In genomic region chr1:59057801-59058200, GRCh38 we compare ENCODE assay signal across 13 cellular contexts.
DNase-seq lines count a peak whose midpoint lies in the region; ATAC-seq and TF ChIP-seq lines count a peak whose summit lies in the region.
"Had no signal": no experiment of that assay in that cellular context is flagged by ENCODE, and none has a peak within 500 bp of the region (broad histone marks: within the 10 kb centered on the region; RNA-seq: fewer than 3 reads in every experiment).

No MANE protein-coding gene starts in this region.

- no peak overlapping the region for H2BK20ac ChIP-seq in IMR-90 (ENCODE audit: low read depth, low read length)

- H3K23ac ChIP-seq in IMR-90 (ENCODE audit: low read depth, low read length) = no peak overlapping the region

- H3K36me3 ChIP-seq in IMR-90 (ENCODE audit: control insufficient read depth, insufficient read depth, low read length) (no peaks in the 10 kb centered on the region), stomach smooth muscle (ENCODE audit: control insufficient read depth in 2 of 2, insufficient read depth in 2 of 2, low read length in 2 of 2) (no peaks in the 10 kb centered on the region)

- peaks cover 3% of the 10 kb centered on the region for H3K4me1 ChIP-seq in IMR-90 (ENCODE audit: control insufficient read depth, insufficient read depth, low read length)
- H3K4me1 ChIP-seq in stomach smooth muscle (ENCODE audit: control insufficient read depth, insufficient read depth, low read length) = peaks cover 24% of the 10 kb centered on the region

- H2BK15ac ChIP-seq in IMR-90 (ENCODE audit: low read depth, low read length) = no peak overlapping the region

- H2AK9ac ChIP-seq in IMR-90 (replicated peaks; ENCODE audit: low read depth, low read length, poor library complexity) = no peak overlapping the region

- H4K91ac ChIP-seq in IMR-90 (ENCODE audit: insufficient read depth, low read depth, low read length) = no peak overlapping the region

- no peak for TF ChIP-seq CTCF in IMR-90 (conservative IDR thresholded peaks at IDR 0.05; ENCODE audit: low read depth, low read length)
- no peak for TF ChIP-seq CTCF in coronary artery (IDR thresholded peaks at IDR 0.05)
- TF ChIP-seq CTCF in mesothelial cell of epicardium (IDR thresholded peaks at IDR 0.05; ENCODE audit: unreplicated experiment) = no peak

- H3K27ac ChIP-seq in IMR-90 (ENCODE audit: insufficient read depth, low read length) (no peak overlapping the region), coronary artery (peak overlapping the region in 1 of 2 donors; percentile 85), stomach smooth muscle (ENCODE audit: low read length) (peak overlapping the region; percentile 82)

- in situ Hi-C loops in IMR-90 (cut with MboI; ENCODE audit: low sequenced_read_pairs) = no loop called here

- H3K9me3 Mint-ChIP-seq in mesothelial cell of epicardium = no peaks in the 10 kb centered on the region
- peaks cover 7% of the 10 kb centered on the region for H3K9me3 Mint-ChIP-seq in natural killer cell treated with Interleukin-12 subunit alpha and Interleukin-12 subunit beta and Interleukin-15 and Interleukin-18, amount 100 ng/mL, for 72 hours
- no peaks in the 10 kb centered on the region for H3K9me3 Mint-ChIP-seq in activated CD8-positive, alpha-beta T cell treated with anti-CD3 and anti-CD28 coated beads, Interleukin-2, amount 10 ng/mL, durations not matched to agents 7 days and 5 days (ENCODE audit: insufficient read depth)
- H3K9me3 Mint-ChIP-seq: CD8-positive, alpha-beta T cell had no signal

- H3K27ac Mint-ChIP-seq in mesothelial cell of epicardium = peak overlapping the region; percentile 96
- H3K27ac Mint-ChIP-seq in natural killer cell treated with Interleukin-12 subunit alpha and Interleukin-12 subunit beta and Interleukin-15 and Interleukin-18, amount 100 ng/mL, for 72 hours = peak overlapping the region in 1 of 2 donors; percentile 18
- no peak overlapping the region for H3K27ac Mint-ChIP-seq in activated CD8-positive, alpha-beta T cell treated with anti-CD3 and anti-CD28 coated beads, Interleukin-2, amount 10 ng/mL, durations not matched to agents 7 days and 5 days
- H3K27ac Mint-ChIP-seq: activated naive CD4-positive, alpha-beta T cell treated with anti-CD3 and anti-CD28 coated beads, Interleukin-2, amount 50 U/mL, for 72 hours; CD8-positive, alpha-beta T cell had no signal

- no peaks in the 10 kb centered on the region for H3K27me3 Mint-ChIP-seq in mesothelial cell of epicardium (ENCODE audit: low read depth)
- H3K27me3 Mint-ChIP-seq in natural killer cell treated with Interleukin-12 subunit alpha and Interleukin-12 subunit beta and Interleukin-15 and Interleukin-18, amount 100 ng/mL, for 72 hours = peaks cover 0 to 7% of the 10 kb centered on the region in 2 donors
- H3K27me3 Mint-ChIP-seq in activated CD8-positive, alpha-beta T cell treated with anti-CD3 and anti-CD28 coated beads, Interleukin-2, amount 10 ng/mL, durations not matched to agents 7 days and 5 days (ENCODE audit: low read depth) = no peaks in the 10 kb centered on the region

- dilution Hi-C loops in IMR-90 (cut with HindIII; ENCODE audit: low sequenced_read_pairs, unreplicated experiment) = no loop called here

- H2BK120ac ChIP-seq in IMR-90 (ENCODE audit: low read depth, low read length) = no peak overlapping the region

- BruUV-seq in IMR-90 (replicated peaks; lab: Mats Ljungman, UMichigan) = no TSS peak

- intact Hi-C loops in IMR-90 (cut with micrococcal nuclease) = loop anchor here (1.0 to 5.0 kb wide), 2 partner anchors 156 to 272 kb away; no protein-coding TSS in a partner anchor

- no peaks in the 10 kb centered on the region for H4K20me1 ChIP-seq in IMR-90 (ENCODE audit: insufficient read depth, low read length)

- no CpG with 5 or more reads among the region's 3 CpGs for WGBS in IMR-90 (ENCODE audit: extremely low coverage in 2 of 2, insufficient read length in 1 of 2), 2 experiments

- no peak overlapping the region; the same call in 1 of the 2 replicates for H3K18ac ChIP-seq in IMR-90 (ENCODE audit: low read depth, low read length)

- H3K9ac ChIP-seq in IMR-90 (ENCODE audit: low read depth, low read length) = no peak overlapping the region
- H3K9ac ChIP-seq in stomach smooth muscle (ENCODE audit: low read length in 2 of 2) = no peak overlapping the region

- no peak overlapping the region for H3K4me2 ChIP-seq in IMR-90 (ENCODE audit: low read depth, low read length)

- CTCF ChIA-PET in IMR-90 (lab: Yijun Ruan, JAX) = no interaction called here
- CTCF ChIA-PET in activated CD8-positive, alpha-beta T cell treated with anti-CD3 and anti-CD28 coated beads, Interleukin-2, amount 10 ng/mL, durations not matched to agents 7 days and 5 days (lab: Charles Lee) = interaction anchor here (0.9 kb wide), 1 partner anchor 16 kb away, joined by 3 read pairs; no protein-coding TSS in a partner anchor

- H3K27me3 ChIP-seq in IMR-90 (ENCODE audit: control insufficient read depth, insufficient read depth, low read length) (no peaks in the 10 kb centered on the region), stomach smooth muscle (ENCODE audit: control insufficient read depth in 1 of 2, insufficient read depth in 2 of 2, low read length in 2 of 2) (no peaks in the 10 kb centered on the region)

- TF ChIP-seq RAD21 in IMR-90 (IDR thresholded peaks at IDR 0.05; ENCODE audit: low read length) = no peak

- no peaks in the 10 kb centered on the region for H3K79me1 ChIP-seq in IMR-90 (ENCODE audit: low read depth in 1 of 2, low read length in 2 of 2)

- no peaks in the 10 kb centered on the region for H3K36me3 Mint-ChIP-seq in mesothelial cell of epicardium
- H3K36me3 Mint-ChIP-seq in natural killer cell treated with Interleukin-12 subunit alpha and Interleukin-12 subunit beta and Interleukin-15 and Interleukin-18, amount 100 ng/mL, for 72 hours = no peaks in the 10 kb centered on the region
- H3K36me3 Mint-ChIP-seq in activated CD8-positive, alpha-beta T cell treated with anti-CD3 and anti-CD28 coated beads, Interleukin-2, amount 10 ng/mL, durations not matched to agents 7 days and 5 days (ENCODE audit: low read depth) = peaks cover 4% of the 10 kb centered on the region
- H3K36me3 Mint-ChIP-seq: CD8-positive, alpha-beta T cell had no signal

- no peak overlapping the region for H3K4ac ChIP-seq in IMR-90 (ENCODE audit: low read depth, low read length)

- no peak for ATAC-seq in IMR-90 (ENCODE audit: low read depth)
- no peak for ATAC-seq in natural killer cell treated with Interleukin-12 subunit alpha and Interleukin-12 subunit beta and Interleukin-15 and Interleukin-18, amount 100 ng/mL, for 72 hours
- ATAC-seq in activated CD8-positive, alpha-beta T cell treated with anti-CD3 and anti-CD28 coated beads, Interleukin-2, amount 10 ng/mL, durations not matched to agents 7 days and 5 days = no peak
- ATAC-seq: activated naive CD4-positive, alpha-beta T cell treated with anti-CD3 and anti-CD28 coated beads, Interleukin-2, amount 50 U/mL, for 72 hours; CD8-positive, alpha-beta T cell had no signal

- H4K5ac ChIP-seq in IMR-90 (ENCODE audit: low read depth, low read length) = no peak overlapping the region

- H2AK5ac ChIP-seq in IMR-90 (ENCODE audit: low read depth, low read length) = no peak overlapping the region

- POLR2A ChIA-PET in IMR-90 (lab: Charles Lee; ENCODE audit: unreplicated experiment) = no interaction called here
- POLR2A ChIA-PET in activated CD8-positive, alpha-beta T cell treated with anti-CD3 and anti-CD28 coated beads, Interleukin-2, amount 10 ng/mL, durations not matched to agents 7 days and 5 days (lab: Charles Lee) = no interaction called here

- no peak overlapping the region for H2BK5ac ChIP-seq in IMR-90 (ENCODE audit: low read depth, low read length, poor library complexity, severe bottlenecking)

- H3K56ac ChIP-seq in IMR-90 (ENCODE audit: extremely low read depth, insufficient read depth, low read length) = no peak overlapping the region

- TF ChIP-seq POLR2A in IMR-90 (IDR thresholded peaks at IDR 0.05; ENCODE audit: low read depth, low read length) = no peak

- H3K4me3 Mint-ChIP-seq in mesothelial cell of epicardium = peak overlapping the region; percentile 1
- H3K4me3 Mint-ChIP-seq in natural killer cell treated with Interleukin-12 subunit alpha and Interleukin-12 subunit beta and Interleukin-15 and Interleukin-18, amount 100 ng/mL, for 72 hours = no peak overlapping the region
- no peak overlapping the region for H3K4me3 Mint-ChIP-seq in activated CD8-positive, alpha-beta T cell treated with anti-CD3 and anti-CD28 coated beads, Interleukin-2, amount 10 ng/mL, durations not matched to agents 7 days and 5 days
- H3K4me3 Mint-ChIP-seq: CD8-positive, alpha-beta T cell had no signal

- peaks cover 76% of the 10 kb centered on the region for H3K4me1 Mint-ChIP-seq in mesothelial cell of epicardium
- H3K4me1 Mint-ChIP-seq in natural killer cell treated with Interleukin-12 subunit alpha and Interleukin-12 subunit beta and Interleukin-15 and Interleukin-18, amount 100 ng/mL, for 72 hours (ENCODE audit: low read depth in 2 of 2) = peaks cover 16 to 26% of the 10 kb centered on the region in 2 donors
- peaks cover 16% of the 10 kb centered on the region for H3K4me1 Mint-ChIP-seq in activated CD8-positive, alpha-beta T cell treated with anti-CD3 and anti-CD28 coated beads, Interleukin-2, amount 10 ng/mL, durations not matched to agents 7 days and 5 days (ENCODE audit: low read depth)

- no peak overlapping the region for H2AFZ ChIP-seq in IMR-90 (replicated peaks; ENCODE audit: low read length, poor library complexity)

- H3K9me1 ChIP-seq in IMR-90 (ENCODE audit: insufficient read depth, low read length) = peaks cover 2% of the 10 kb centered on the region; the same call in 1 of the 2 replicates

- H3K9me3 ChIP-seq in IMR-90 (ENCODE audit: control insufficient read depth, insufficient read depth, low read length) (peaks cover 2% of the 10 kb centered on the region; the same call in 1 of the 2 replicates), stomach smooth muscle (ENCODE audit: control insufficient read depth in 2 of 2, low read length in 2 of 2) (no peaks in the 10 kb centered on the region)

- 0 out of 2 replicates have a peak overlapping the region, but pooled peaks have one; percentile 11 for H3K14ac ChIP-seq in IMR-90 (replicated peaks; ENCODE audit: low read depth, low read length)

- H3K4me3 ChIP-seq in IMR-90 (ENCODE audit: insufficient read depth, low read depth, low read length) = no peak overlapping the region
- peak overlapping the region; percentile 33 for H3K4me3 ChIP-seq in coronary artery
- H3K4me3 ChIP-seq in stomach smooth muscle (ENCODE audit: low read length in 2 of 2) = peak overlapping the region in 1 of 2 donors; percentile 36

- DNase-seq in IMR-90 (no peak), coronary artery (ENCODE audit: low spot score) (no peak), mesothelial cell of epicardium (ENCODE audit: low spot score in 2 of 2, unreplicated experiment in 2 of 2) (no peak), NOMO-1 treated with DMSO at 0.1 percent for 48 hours (lab: John Stamatoyannopoulos, UW; ENCODE audit: unreplicated experiment) (no peak), HPDE6-E6E7 (ENCODE audit: extremely low spot score) (no peak)
- DNase-seq in natural killer cell treated with Interleukin-12 subunit alpha and Interleukin-12 subunit beta and Interleukin-15 and Interleukin-18, amount 100 ng/mL, for 72 hours (ENCODE audit: low spot score) = no peak
- no peak for DNase-seq in activated CD8-positive, alpha-beta T cell treated with anti-CD3 and anti-CD28 coated beads, Interleukin-2, amount 10 ng/mL, durations not matched to agents 7 days and 5 days
- DNase-seq: activated CD8-positive, alpha-beta memory T cell treated with anti-CD3 and anti-CD28 coated beads for 24 hours; CD8-positive, alpha-beta T cell; hippocampal formation; RPMI8226 had no signal

- H4K8ac ChIP-seq in IMR-90 (ENCODE audit: low read depth in 2 of 2, low read length in 2 of 2) = no peak overlapping the region
